In the genomic region with DNA sequence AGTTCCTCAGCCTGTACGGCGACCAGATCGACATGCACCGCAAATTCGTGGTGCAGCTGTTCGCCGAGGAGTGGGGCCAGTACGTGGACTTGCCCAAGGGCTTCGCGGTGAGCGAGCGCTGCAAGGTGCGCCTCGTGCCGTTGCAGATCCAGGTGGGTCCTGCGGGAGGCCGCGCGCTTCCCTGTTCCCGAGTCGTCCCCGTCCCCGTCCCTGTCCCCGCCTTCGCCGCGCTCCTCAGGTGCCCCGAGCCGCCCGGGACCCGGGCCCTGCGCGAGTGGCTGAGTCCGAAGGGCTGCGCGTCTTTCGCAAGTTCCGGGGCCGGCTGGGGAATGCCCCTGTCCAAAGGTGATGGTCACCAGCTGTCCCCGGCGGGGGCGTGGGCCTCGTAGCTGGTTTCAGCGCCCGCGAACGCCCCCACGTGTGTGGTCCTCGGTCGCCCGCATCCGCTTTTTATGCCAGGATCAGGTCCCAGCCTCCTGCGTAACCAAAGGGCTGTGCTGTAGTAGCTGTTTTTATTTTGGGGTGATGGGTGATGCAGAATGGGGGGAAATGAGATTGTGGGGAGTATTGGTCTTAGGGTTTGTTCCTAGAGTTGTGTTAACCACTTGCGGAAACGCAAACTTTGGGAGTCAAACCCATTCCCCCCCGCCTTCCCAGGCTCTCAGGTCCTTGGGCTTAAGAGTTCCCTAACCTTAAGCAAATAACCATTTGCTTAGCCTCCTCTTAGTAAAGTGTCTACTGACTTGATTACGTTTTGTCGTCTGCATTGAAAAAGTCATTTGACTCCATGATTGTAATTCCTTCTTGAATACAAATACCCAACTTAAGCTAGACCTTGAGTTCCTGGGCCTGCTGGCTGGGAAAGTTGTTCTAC, we compare ENCODE assay signal across 7 cellular contexts. TPM values are rescaled to one million over a fixed set of nuclear protein-coding genes. Genes with fewer than 3 reads are reported as not detected.
DNase-seq lines count a peak whose midpoint lies in the region; ATAC-seq and TF ChIP-seq lines count a peak whose summit lies in the region.

No MANE protein-coding gene starts in this region.

- TF ChIP-seq CTCF in WI38 (IDR thresholded peaks at IDR 0.05; ENCODE audit: low read depth, low read length): no peak
- peak in 1 of 4 donors; percentile 7 for TF ChIP-seq CTCF in right lobe of liver (IDR thresholded peaks at IDR 0.05)

- 2% methylated on average over 19 of the region's 58 CpGs for WGBS in right lobe of liver (ENCODE audit: insufficient coverage, low coverage, low lambda C conversion rate, missing lambda C conversion rate)

- in situ Hi-C loops in HAP-1 (cut with MboI; ENCODE audit: low sequenced_read_pairs): no loop called here

- peak; percentile 78 for TF ChIP-seq POLR2A in right lobe of liver (IDR thresholded peaks at IDR 0.05)

- intact Hi-C loops in right lobe of liver (cut with DNase I): no loop called here

- peak overlapping the region; percentile 85 to 88 (median 86) for H3K27ac ChIP-seq in right lobe of liver

- H3K9me3 ChIP-seq in HAP-1 (no peaks in the 10 kb centered on the region), right lobe of liver (no peaks in the 10 kb centered on the region)

- H3K4me1 ChIP-seq in HAP-1: peaks cover 19% of the 10 kb centered on the region
- peaks cover 0 to 44% (median 19%) of the 10 kb centered on the region in 4 donors for H3K4me1 ChIP-seq in right lobe of liver

- ATAC-seq in GM18499 (IDR thresholded peaks at IDR 0.05; ENCODE audit: insufficient read depth, unreplicated experiment): peak; percentile 27
- ATAC-seq in right lobe of liver: peak; percentile 80 to 89 (median 86)

- H3K36me3 ChIP-seq in HAP-1 (replicated peaks) (no peaks in the 10 kb centered on the region), right lobe of liver (no peaks in the 10 kb centered on the region)

- peak overlapping the region; percentile 90 for H3K4me3 ChIP-seq in HAP-1
- H3K4me3 ChIP-seq in WI38 (ENCODE audit: low read depth, low read length): peak overlapping the region; percentile 83
- H3K4me3 ChIP-seq in right lobe of liver: peak overlapping the region; percentile 80 to 86 (median 81)

- peak; percentile 22 to 66 for DNase-seq in HAP-1 (ENCODE audit: low spot score in 2 of 2)
- DNase-seq in LoVo (ENCODE audit: low spot score): peak; percentile 62
- peak; percentile 42 for DNase-seq in dermis blood vessel endothelial cell
- DNase-seq in right lobe of liver: peak; percentile 94 to 96 (median 96)
- DNase-seq in stimulated activated CD4-positive, alpha-beta T cell treated with anti-CD3 and anti-CD28 coated beads, TNF-alpha, amount 100 ng/mL, for 48 hours (ENCODE audit: low read depth in 3 of 3): peak in 2 of 3 donors; percentile 18 to 19

- H3K27me3 ChIP-seq in HAP-1 (ENCODE audit: low read depth): no peaks in the 10 kb centered on the region
- no peaks in the 10 kb centered on the region for H3K27me3 ChIP-seq in right lobe of liver

RNA-seq across cellular contexts. Expression of a gene that starts 0.6 kb away (rescaled TPM):
- total RNA-seq in dermis blood vessel endothelial cell: 10.9 and 13.6 TPM in 2 replicates
- total RNA-seq in right lobe of liver: 10 to 100 TPM; 32.2 to 52.8 (median 44.4) TPM

Comparison
In these comparisons a context has a peak if more than half of its experiments do, and no peak if none do; other contexts are left out.
1. Peak in every context shown above with its lines: DNase-seq, ATAC-seq, H3K4me3 ChIP-seq and H3K27ac ChIP-seq.
2. DNase-seq: peak in every context shown above with its lines; median percentile 96 in right lobe of liver; 62 in LoVo; 44 in HAP-1; 42 in dermis blood vessel endothelial cell; 18 in stimulated activated CD4-positive, alpha-beta T cell treated with anti-CD3 and anti-CD28 coated beads, TNF-alpha, amount 100 ng/mL, for 48 hours.